Comparison of ENCODE assay signal across 1 cellular context in the genomic region with DNA sequence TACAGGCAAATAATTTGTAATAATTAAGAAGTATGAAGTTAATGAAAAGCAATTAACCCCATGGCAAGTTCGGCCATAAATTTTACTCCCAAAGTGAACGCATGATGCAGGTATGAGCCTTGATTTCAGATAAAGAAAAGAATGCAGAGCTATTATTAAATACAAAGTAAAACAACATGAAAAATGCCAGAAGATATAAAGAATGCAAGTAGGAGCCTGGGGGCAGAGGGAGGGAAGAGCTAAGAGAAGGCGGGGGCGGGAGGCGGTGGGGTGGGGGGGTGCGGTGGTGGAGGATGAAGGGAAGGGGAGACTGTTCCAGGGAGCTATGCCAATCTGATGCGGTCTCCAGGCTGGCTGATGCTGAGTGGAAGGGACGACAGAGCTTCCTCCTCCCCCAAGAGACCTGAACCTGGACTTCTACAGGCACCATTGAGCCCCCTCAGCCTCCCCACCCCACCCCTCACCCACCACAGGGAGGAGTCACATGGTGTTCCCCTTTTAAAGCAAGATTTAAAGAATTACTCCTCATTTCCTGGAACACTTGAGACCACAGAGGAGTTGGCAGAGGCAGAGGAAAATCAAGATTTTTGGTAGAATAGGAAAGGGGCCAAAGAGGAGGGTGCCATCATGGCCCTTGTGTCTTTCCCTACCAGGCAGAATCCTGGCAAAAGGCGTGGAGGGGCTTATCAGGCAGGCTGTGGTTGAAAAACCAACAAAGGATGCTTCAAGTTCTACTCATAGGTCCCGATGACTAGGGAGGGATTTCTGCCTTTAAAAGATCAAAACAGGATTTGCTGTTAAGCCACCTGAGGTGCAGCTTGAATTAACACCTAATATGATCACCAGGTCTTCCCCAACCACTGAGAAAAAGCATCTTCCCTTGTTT.
TF ChIP-seq lines count a peak whose summit lies in the region.

No MANE protein-coding gene starts in this region.

TF ChIP-seq in HepG2, 621 proteins besides CTCF, POLR2A, EP300 and RAD21:
- TF ChIP-seq MIER2 (CRISPR knock-in tag; IDR thresholded peaks at IDR 0.05) = no peak
